In genomic region chr7:158318511-158318913, GRCh38 we compare ENCODE assay signal across 2 cellular contexts.
TF ChIP-seq lines count a peak whose summit lies in the region.

No MANE protein-coding gene starts in this region.

TF ChIP-seq in GM23338, 12 proteins besides CTCF, POLR2A, EP300 and RAD21:
- TF ChIP-seq ZNF462 (CRISPR knock-in tag; IDR thresholded peaks at IDR 0.05): no peak
- no peak for TF ChIP-seq ZNF331 (CRISPR knock-in tag; IDR thresholded peaks at IDR 0.05; ENCODE audit: low read depth)
- no peak for TF ChIP-seq EZH2 (IDR thresholded peaks at IDR 0.05; ENCODE audit: low read depth, unreplicated experiment)
- no peak for TF ChIP-seq ETS1 (IDR thresholded peaks at IDR 0.05)

TF ChIP-seq in H1, 55 proteins besides CTCF, POLR2A, EP300 and RAD21:
- peak; percentile 4 for TF ChIP-seq KDM4A (IDR thresholded peaks at IDR 0.05; ENCODE audit: low read depth, low read length, severe bottlenecking)
- no peak for TF ChIP-seq KDM1A (IDR thresholded peaks at IDR 0.05; ENCODE audit: borderline replicate concordance, low read length)
- TF ChIP-seq ZNF274 (IDR thresholded peaks at IDR 0.05; ENCODE audit: borderline replicate concordance, extremely low read depth, low read length): no peak
